In the genomic region with DNA sequence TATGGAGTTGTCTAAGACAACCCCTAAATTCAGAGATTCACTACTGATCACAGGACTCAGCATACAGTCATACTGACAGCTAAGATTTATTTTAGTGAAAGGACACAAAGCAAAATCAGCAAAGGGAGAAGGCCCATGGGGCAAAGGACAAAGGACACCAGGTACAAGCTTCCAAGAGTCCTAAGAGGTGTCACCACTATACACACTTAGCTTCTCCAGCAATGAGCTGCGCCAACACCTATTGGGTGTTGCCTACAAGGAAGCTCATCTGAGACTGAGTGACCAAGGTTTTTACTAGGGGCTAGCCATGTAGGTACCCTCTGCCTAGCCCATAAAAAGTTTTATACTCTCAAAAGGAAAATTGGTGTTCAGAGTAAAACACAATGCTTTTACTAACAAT, we compare ENCODE assay signal across 4 cellular contexts. TPM values are rescaled to one million over a fixed set of nuclear protein-coding genes. Genes with fewer than 3 reads are reported as not detected.
"Had no signal": no experiment of that assay in that cellular context is flagged by ENCODE, and none has a peak within 500 bp of the region (broad histone marks: within the 10 kb centered on the region; RNA-seq: fewer than 3 reads in every experiment).

No MANE protein-coding gene starts in this region.

- ATAC-seq: GM12878 had no signal

- H3K4me3 ChIP-seq: GM12878 had no signal

- DNase-seq: GDM1, GF-D8 had no signal

RNA-seq across cellular contexts. Expression of gene PABPC1L2A, which starts 55.4 kb away (rescaled TPM):
- total RNA-seq: G401, GM12878 had no signal
- polyA plus RNA-seq: GM12878 had no signal
